In genomic region chr18:45889419-45890059, GRCh38 we compare ENCODE assay signal across 14 cellular contexts.
"Had no signal": no experiment of that assay in that cellular context is flagged by ENCODE, and none has a peak within 500 bp of the region (broad histone marks: within the 10 kb centered on the region; RNA-seq: fewer than 3 reads in every experiment).

No MANE protein-coding gene starts in this region.

- ATAC-seq: foreskin keratinocyte had no signal

- H3K4me3 Mint-ChIP-seq: activated naive CD8-positive, alpha-beta T cell treated with anti-CD3 and anti-CD28 coated beads, Interleukin-2, amount 10 ng/mL, durations not matched to agents 7 days and 5 days; neural crest cell had no signal

- H3K9me3 ChIP-seq: ovary, right lobe of liver had no signal

- H3K27ac ChIP-seq: foreskin keratinocyte, ovary, right lobe of liver had no signal

- H3K27ac Mint-ChIP-seq: activated naive CD8-positive, alpha-beta T cell treated with anti-CD3 and anti-CD28 coated beads, Interleukin-2, amount 10 ng/mL, durations not matched to agents 7 days and 5 days had no signal

- H3K36me3 ChIP-seq: ovary had no signal

- H3K4me1 Mint-ChIP-seq: activated naive CD8-positive, alpha-beta T cell treated with anti-CD3 and anti-CD28 coated beads, Interleukin-2, amount 10 ng/mL, durations not matched to agents 7 days and 5 days; neural crest cell had no signal

- H3K27me3 ChIP-seq: foreskin keratinocyte, ovary, right lobe of liver had no signal

- H3K4me1 ChIP-seq: foreskin keratinocyte, right lobe of liver had no signal

- H3K27me3 Mint-ChIP-seq: activated naive CD8-positive, alpha-beta T cell treated with anti-CD3 and anti-CD28 coated beads, Interleukin-2, amount 10 ng/mL, durations not matched to agents 7 days and 5 days had no signal

- H3K9me3 Mint-ChIP-seq: activated naive CD8-positive, alpha-beta T cell treated with anti-CD3 and anti-CD28 coated beads, Interleukin-2, amount 10 ng/mL, durations not matched to agents 7 days and 5 days; neural crest cell had no signal

- H3K4me3 ChIP-seq: ovary, right lobe of liver had no signal

- DNase-seq: activated CD4-positive, alpha-beta T cell treated with anti-CD3 and anti-CD28 coated beads for 1 hour; activated CD4-positive, alpha-beta T cell treated with anti-CD3 and anti-CD28 coated beads, Interleukin-2, amount 50 U/mL, for 48 hours; activated gamma-delta T cell; activated naive CD8-positive, alpha-beta T cell treated with anti-CD3 and anti-CD28 coated beads, Interleukin-2, amount 10 ng/mL, durations not matched to agents 7 days and 5 days; anterior cingulate cortex; cerebellar nuclear complex; effector memory CD4-positive, alpha-beta T cell; foreskin keratinocyte; glutamatergic neuron; hypothalamus; ovary; right lobe of liver; T1000 had no signal
